Comparison of ENCODE assay signal across 9 cellular contexts in genomic region chr17:4945944-4946280, GRCh38. TPM values are rescaled to one million over a fixed set of nuclear protein-coding genes. Genes with fewer than 3 reads are reported as not detected.
DNase-seq lines count a peak whose midpoint lies in the region; ATAC-seq and TF ChIP-seq lines count a peak whose summit lies in the region.
"Had no signal": no experiment of that assay in that cellular context is flagged by ENCODE, and none has a peak within 500 bp of the region (broad histone marks: within the 10 kb centered on the region; RNA-seq: fewer than 3 reads in every experiment).

No MANE protein-coding gene starts in this region.

- no peaks in the 10 kb centered on the region for H3K9me3 Mint-ChIP-seq in IgD-negative memory B cell
- H3K9me3 Mint-ChIP-seq in central memory CD8-positive, alpha-beta T cell, result no peaks in the 10 kb centered on the region
- H3K9me3 Mint-ChIP-seq in naive thymus-derived CD4-positive, alpha-beta T cell, result peaks cover 0 to 6% (median 0%) of the 10 kb centered on the region in 11 donors

- H3K4me3 Mint-ChIP-seq in IgD-negative memory B cell, result peak overlapping the region; percentile 91 to 99 (median 96)
- peak overlapping the region; percentile 94 for H3K4me3 Mint-ChIP-seq in central memory CD8-positive, alpha-beta T cell
- H3K4me3 Mint-ChIP-seq in naive thymus-derived CD4-positive, alpha-beta T cell, result peak overlapping the region; percentile 92 to 100 (median 96)

- peak overlapping the region; percentile 89 for H3K27ac ChIP-seq in naive thymus-derived CD4-positive, alpha-beta T cell (ENCODE audit: low read depth, low read length)

- ATAC-seq in central memory CD8-positive, alpha-beta T cell (replicated peaks; ENCODE audit: extremely low read depth, poor library complexity, severe bottlenecking), result no peak
- ATAC-seq in naive thymus-derived CD4-positive, alpha-beta T cell, result no peak
- ATAC-seq in GM21619 (IDR thresholded peaks at IDR 0.05; ENCODE audit: unreplicated experiment), result no peak
- no peak for ATAC-seq in GM18858 (IDR thresholded peaks at IDR 0.05; ENCODE audit: unreplicated experiment)

- H3K4me1 ChIP-seq in naive thymus-derived CD4-positive, alpha-beta T cell (ENCODE audit: control insufficient read depth in 2 of 2, insufficient read depth in 2 of 2, low read length in 2 of 2), result peaks cover 51 to 57% of the 10 kb centered on the region in 2 donors

- intact Hi-C loops in naive thymus-derived CD4-positive, alpha-beta T cell (cut with micrococcal nuclease), result loop anchor here (2.0 to 10.0 kb wide), 5 partner anchors 113 to 1709 kb away; partner anchors contain the start of genes MINK1 (in 2 of the 2), ZNF594 (in 2 of the 2), C17orf100 (in 1 of the 2) and MED31 (in 1 of the 2)

- CTCF ChIA-PET in BJ (lab: Yijun Ruan, JAX), result interaction anchor here (0.7 to 1.5 kb wide), 3 partner anchors 20 to 42 kb away, joined by 3 to 5 read pairs (median 5); no protein-coding TSS in a partner anchor
- CTCF ChIA-PET in naive thymus-derived CD4-positive, alpha-beta T cell (lab: Charles Lee), result interaction anchor here (0.6 to 2.1 kb wide), 2 partner anchors 21 to 46 kb away, joined by 3 to 9 read pairs; partner anchors contain the start of gene SPAG7

- H3K27me3 Mint-ChIP-seq in IgD-negative memory B cell, result no peaks in the 10 kb centered on the region
- H3K27me3 Mint-ChIP-seq in central memory CD8-positive, alpha-beta T cell, result no peaks in the 10 kb centered on the region
- H3K27me3 Mint-ChIP-seq in naive thymus-derived CD4-positive, alpha-beta T cell, result peaks cover 0 to 2% (median 0%) of the 10 kb centered on the region in 5 donors

- peak overlapping the region; percentile 90 to 97 (median 93) for H3K27ac Mint-ChIP-seq in IgD-negative memory B cell
- peak overlapping the region; percentile 77 for H3K27ac Mint-ChIP-seq in central memory CD8-positive, alpha-beta T cell (ENCODE audit: low read depth)
- peak overlapping the region in 8 of 9 donors; percentile 92 to 98 (median 94) for H3K27ac Mint-ChIP-seq in naive thymus-derived CD4-positive, alpha-beta T cell

- H3K4me3 ChIP-seq in BJ (ENCODE audit: low read depth, low read length), result peak overlapping the region; percentile 92
- peak overlapping the region; percentile 98 for H3K4me3 ChIP-seq in naive thymus-derived CD4-positive, alpha-beta T cell (ENCODE audit: low read length)

- no peak for TF ChIP-seq CTCF in BJ (IDR thresholded peaks at IDR 0.05; ENCODE audit: insufficient read depth, low read depth, low read length)

- POLR2A ChIA-PET in BJ (lab: Charles Lee), result interaction anchor here (0.8 to 1.0 kb wide), 2 partner anchors 21 kb away, joined by 3 to 14 read pairs; partner anchors contain the start of gene SPAG7
- POLR2A ChIA-PET in naive thymus-derived CD4-positive, alpha-beta T cell (lab: Charles Lee), result interaction anchor here (0.5 to 13.0 kb wide), 11 partner anchors 22 to 304 kb away, joined by 3 to 278 read pairs (median 4); partner anchors contain the start of genes C17orf107, CAMTA2, INCA1 and KIF1C

- H3K36me3 Mint-ChIP-seq in IgD-negative memory B cell, result peaks cover 5% of the 10 kb centered on the region
- peaks cover 62% of the 10 kb centered on the region for H3K36me3 Mint-ChIP-seq in central memory CD8-positive, alpha-beta T cell (ENCODE audit: insufficient read depth)
- H3K36me3 Mint-ChIP-seq in naive thymus-derived CD4-positive, alpha-beta T cell, result peaks cover 5 to 62% (median 37%) of the 10 kb centered on the region in 5 donors

- no peak for DNase-seq in BJ (ENCODE audit: low read depth)
- DNase-seq in central memory CD8-positive, alpha-beta T cell (ENCODE audit: low spot score in 2 of 2), result no peak
- DNase-seq in naive thymus-derived CD4-positive, alpha-beta T cell, result no peak
- DNase-seq in stimulated activated CD4-positive, alpha-beta T cell treated with anti-CD3 and anti-CD28 coated beads, Interleukin-15, amount 100 ng/mL, for 24 hours, result no peak
- no peak for DNase-seq in NCI-H146 (lab: John Stamatoyannopoulos, UW)

- H3K27me3 ChIP-seq in BJ (ENCODE audit: control insufficient read depth, insufficient read depth, low read length), result no peaks in the 10 kb centered on the region
- H3K27me3 ChIP-seq in naive thymus-derived CD4-positive, alpha-beta T cell (ENCODE audit: control insufficient read depth in 2 of 2, insufficient read depth in 2 of 2, low read length in 2 of 2), result no peaks in the 10 kb centered on the region
- H3K27me3 ChIP-seq: foreskin keratinocyte had no signal

- H3K9me3 ChIP-seq in naive thymus-derived CD4-positive, alpha-beta T cell (ENCODE audit: control insufficient read depth in 2 of 3, low read length in 3 of 3), result no peaks in the 10 kb centered on the region

- peaks cover 37 to 53% (median 41%) of the 10 kb centered on the region in 3 donors for H3K4me1 Mint-ChIP-seq in IgD-negative memory B cell
- H3K4me1 Mint-ChIP-seq in central memory CD8-positive, alpha-beta T cell, result peaks cover 74% of the 10 kb centered on the region
- peaks cover 63 to 70% (median 64%) of the 10 kb centered on the region in 7 donors for H3K4me1 Mint-ChIP-seq in naive thymus-derived CD4-positive, alpha-beta T cell

- peaks cover 20% of the 10 kb centered on the region for H3K36me3 ChIP-seq in BJ (ENCODE audit: control insufficient read depth, insufficient read depth, low read length)
- peaks cover 14 to 46% (median 16%) of the 10 kb centered on the region in 3 experiments for H3K36me3 ChIP-seq in naive thymus-derived CD4-positive, alpha-beta T cell (ENCODE audit: control insufficient read depth in 2 of 3, insufficient read depth in 3 of 3, low read length in 3 of 3)

RNA-seq across cellular contexts. Expression of gene PFN1, which starts 2.4 kb away (rescaled TPM):
- polyA plus RNA-seq in BJ (2011; rRNA removed) (1,656 and 1,791 TPM in 2 replicates), IgD-negative memory B cell (1,903 TPM)
- 781 and 1,093 TPM in 2 replicates for polyA minus RNA-seq in BJ (2011; rRNA and poly(A)+ RNA removed)
- total RNA-seq in naive thymus-derived CD4-positive, alpha-beta T cell, result 1,000 to 10,000 TPM in 1 of 5 experiments, 100 to 1,000 TPM in 4; 430 to 2,132 (median 445) TPM
- 1,000 to 10,000 TPM; 1,617 to 1,727 TPM for polyA plus RNA-seq in naive thymus-derived CD4-positive, alpha-beta T cell

RNA-seq across cellular contexts. Expression of gene ENO3, which starts 5.0 kb away (rescaled TPM):
- polyA plus RNA-seq in BJ (2011; rRNA removed), result 3.8 and 5.9 TPM in 2 replicates
- polyA minus RNA-seq in BJ (2011; rRNA and poly(A)+ RNA removed), result 1.0 and 1.5 TPM in 2 replicates
- 3.1 TPM for polyA plus RNA-seq in IgD-negative memory B cell
- 10 to 100 TPM; 21.5 to 56.3 (median 31.8) TPM for total RNA-seq in naive thymus-derived CD4-positive, alpha-beta T cell
- 1 to 10 TPM in 1 of 2 donors, under 1 TPM in 1; 0.87 to 1.8 TPM for polyA plus RNA-seq in naive thymus-derived CD4-positive, alpha-beta T cell

RNA-seq across cellular contexts. Expression of gene RNF167, which starts 5.8 kb away (rescaled TPM):
- polyA plus RNA-seq in BJ (2011; rRNA removed) (69.9 and 73.5 TPM in 2 replicates), IgD-negative memory B cell (27.3 TPM)
- 44.6 and 69.0 TPM in 2 replicates for polyA minus RNA-seq in BJ (2011; rRNA and poly(A)+ RNA removed)
- total RNA-seq in naive thymus-derived CD4-positive, alpha-beta T cell, result 100 to 1,000 TPM in 4 of 5 experiments, 10 to 100 TPM in 1; 97.3 to 248 (median 148) TPM
- polyA plus RNA-seq in naive thymus-derived CD4-positive, alpha-beta T cell, result 10 to 100 TPM; 25.3 to 28.0 TPM

RNA-seq across cellular contexts. Expression of gene SLC25A11, which starts 6.1 kb away (rescaled TPM):
- polyA plus RNA-seq in BJ (2011; rRNA removed) (38.5 and 70.7 TPM in 2 replicates), IgD-negative memory B cell (70.9 TPM)
- polyA minus RNA-seq in BJ (2011; rRNA and poly(A)+ RNA removed), result 41.0 and 48.4 TPM in 2 replicates
- 10 to 100 TPM; 27.0 to 82.6 (median 44.1) TPM for total RNA-seq in naive thymus-derived CD4-positive, alpha-beta T cell
- 10 to 100 TPM; 57.8 to 86.8 TPM for polyA plus RNA-seq in naive thymus-derived CD4-positive, alpha-beta T cell

RNA-seq across cellular contexts. Expression of gene GP1BA, which starts 13.8 kb away (rescaled TPM):
- polyA plus RNA-seq in BJ (2011; rRNA removed) (not detected in 2 replicates), IgD-negative memory B cell (0.26 TPM)
- not detected in 2 replicates for polyA minus RNA-seq in BJ (2011; rRNA and poly(A)+ RNA removed)
- 1 to 10 TPM in 1 of 5 experiments, not detected in 4; 1.6 TPM for total RNA-seq in naive thymus-derived CD4-positive, alpha-beta T cell
- not detected for polyA plus RNA-seq in naive thymus-derived CD4-positive, alpha-beta T cell
- total RNA-seq: foreskin keratinocyte had no signal
- polyA plus RNA-seq: foreskin keratinocyte had no signal
